ENCODE assay signal across 21 cellular contexts in genomic region chr16:89892055-89892630, GRCh38.
"Had no signal": no experiment of that assay in that cellular context is flagged by ENCODE, and none has a peak within 500 bp of the region (broad histone marks: within the 10 kb centered on the region; RNA-seq: fewer than 3 reads in every experiment).

No MANE protein-coding gene starts in this region.

- H3K9me3 ChIP-seq: breast epithelium, gastrocnemius medialis, right atrium auricular region, tibial artery had no signal

- H3K4me1 ChIP-seq: breast epithelium, gastrocnemius medialis, right atrium auricular region, tibial artery had no signal

- H3K4me3 Mint-ChIP-seq: activated naive CD4-positive, alpha-beta T cell treated with anti-CD3 and anti-CD28 coated beads, Interleukin-2, amount 50 U/mL, for 24 hours; activated T-cell treated with anti-CD3 and anti-CD28 coated beads, Interleukin-2, amount 50 U/mL, for 72 hours; nephron progenitor cell had no signal

- H3K27ac ChIP-seq: breast epithelium, gastrocnemius medialis, right atrium auricular region, tibial artery, VCaP had no signal

- H3K27me3 Mint-ChIP-seq: activated naive CD4-positive, alpha-beta T cell treated with anti-CD3 and anti-CD28 coated beads, Interleukin-2, amount 50 U/mL, for 24 hours; progenitor cell of endocrine pancreas had no signal

- ATAC-seq: activated T-cell treated with anti-CD3 and anti-CD28 coated beads, Interleukin-2, amount 50 U/mL, for 72 hours; esophagus mucosa; gastrocnemius medialis; stimulated activated naive CD8-positive, alpha-beta T cell treated with anti-CD3 and anti-CD28 coated beads, Interleukin-15, Interleukin-2, amounts not matched to agents 100 U/mL and 50 U/mL, for 24 hours had no signal

- H3K27me3 ChIP-seq: breast epithelium, gastrocnemius medialis, right atrium auricular region, tibial artery had no signal

- H3K27ac Mint-ChIP-seq: activated naive CD4-positive, alpha-beta T cell treated with anti-CD3 and anti-CD28 coated beads, Interleukin-2, amount 50 U/mL, for 24 hours; activated T-cell treated with anti-CD3 and anti-CD28 coated beads, Interleukin-2, amount 50 U/mL, for 72 hours; nephron progenitor cell; progenitor cell of endocrine pancreas had no signal

- DNase-seq: activated CD4-positive, alpha-beta T cell treated with anti-CD3 and anti-CD28 coated beads, Interleukin-2, amount 50 U/mL, for 4 hours; activated gamma-delta T cell; activated T-cell treated with anti-CD3 and anti-CD28 coated beads, Interleukin-2, amount 50 U/mL, for 72 hours; cerebellar nuclear complex; cortex of kidney; effector CD4-positive, alpha-beta T cell; gastrocnemius medialis; head of caudate nucleus; nephron progenitor cell; occipital lobe; stimulated activated CD4-positive, alpha-beta T cell treated with anti-CD3 and anti-CD28 coated beads, Interleukin-2, amount 100 ng/mL, for 24 hours; stimulated activated naive CD8-positive, alpha-beta T cell treated with anti-CD3 and anti-CD28 coated beads, Interleukin-15, Interleukin-2, amounts not matched to agents 100 U/mL and 50 U/mL, for 24 hours; substantia nigra; tibial artery had no signal

- H3K4me3 ChIP-seq: breast epithelium, gastrocnemius medialis, lung, right atrium auricular region, tibial artery had no signal

- H3K9me3 Mint-ChIP-seq: activated naive CD4-positive, alpha-beta T cell treated with anti-CD3 and anti-CD28 coated beads, Interleukin-2, amount 50 U/mL, for 24 hours; activated T-cell treated with anti-CD3 and anti-CD28 coated beads, Interleukin-2, amount 50 U/mL, for 72 hours; nephron progenitor cell had no signal

- H3K4me1 Mint-ChIP-seq: nephron progenitor cell had no signal
